Comparison of ENCODE assay signal across 15 cellular contexts in genomic region chr7:73904219-73905136, GRCh38. TPM values are rescaled to one million over a fixed set of nuclear protein-coding genes. Genes with fewer than 3 reads are reported as not detected.
DNase-seq lines count a peak whose midpoint lies in the region; ATAC-seq and TF ChIP-seq lines count a peak whose summit lies in the region.
"Had no signal": no experiment of that assay in that cellular context is flagged by ENCODE, and none has a peak within 500 bp of the region (broad histone marks: within the 10 kb centered on the region; RNA-seq: fewer than 3 reads in every experiment).

No MANE protein-coding gene starts in this region.

- peak; percentile 43 for DNase-seq in AG08395 (ENCODE audit: low spot score)
- DNase-seq in HT1080 (ENCODE audit: low read depth) = peak; percentile 24
- peak; percentile 87 for DNase-seq in coronary artery (ENCODE audit: low spot score)
- peak; percentile 86 for DNase-seq in myocyte (ENCODE audit: low read depth)
- DNase-seq in stimulated activated CD4-positive, alpha-beta T cell treated with anti-CD3 and anti-CD28 coated beads, Interleukin-4, amount 100 ng/mL, for 1 hour = no peak
- no peak for DNase-seq in hepatocyte (ENCODE audit: low spot score)
- no peak for DNase-seq in cerebellum (ENCODE audit: low spot score)
- DNase-seq: NCI-H510A; stimulated activated CD4-positive, alpha-beta T cell treated with anti-CD3 and anti-CD28 coated beads, Interleukin-4, amount 100 ng/mL, for 4 hours; stimulated activated naive CD4-positive, alpha-beta T cell treated with Interleukin-2 at 50 U/mL for 16 hours had no signal

- H3K27ac ChIP-seq in coronary artery = peak overlapping the region; percentile 68 to 71
- H3K27ac ChIP-seq in hepatocyte = no peak overlapping the region
- H3K27ac ChIP-seq: BLaER1, heart left ventricle, pancreas had no signal

- no peak for ATAC-seq in HG02884 (IDR thresholded peaks at IDR 0.05; ENCODE audit: unreplicated experiment)
- ATAC-seq: heart left ventricle, pancreas had no signal

- H4K20me1 ChIP-seq in hepatocyte (ENCODE audit: insufficient read depth, poor library complexity, severe bottlenecking) = no peaks in the 10 kb centered on the region
- H4K20me1 ChIP-seq: BLaER1 had no signal

- H3K4me2 ChIP-seq in hepatocyte = no peak overlapping the region
- H3K4me2 ChIP-seq: BLaER1 had no signal

- H3K4me3 ChIP-seq in coronary artery (no peak overlapping the region), hepatocyte (no peak overlapping the region)
- H3K4me3 ChIP-seq: BLaER1, heart left ventricle, lung, pancreas had no signal

- WGBS in hepatocyte (ENCODE audit: low lambda C conversion rate, missing lambda C conversion rate) = 86% methylated on average over 18 of the region's 24 CpGs

- no peak for TF ChIP-seq CTCF in coronary artery (IDR thresholded peaks at IDR 0.05)
- no peak for TF ChIP-seq CTCF in hepatocyte (IDR thresholded peaks at IDR 0.05; ENCODE audit: poor library complexity)

- H3K36me3 ChIP-seq in hepatocyte (replicated peaks; ENCODE audit: insufficient read depth, low read depth) = no peaks in the 10 kb centered on the region
- H3K36me3 ChIP-seq: BLaER1, heart left ventricle, pancreas had no signal

- peaks cover 4% of the 10 kb centered on the region for H3K4me1 ChIP-seq in hepatocyte (ENCODE audit: insufficient read depth)
- H3K4me1 ChIP-seq: pancreas had no signal

- no peaks in the 10 kb centered on the region for H3K9me3 ChIP-seq in hepatocyte (ENCODE audit: low read depth)
- H3K9me3 ChIP-seq: BLaER1, heart left ventricle, pancreas had no signal

- H3K9me2 ChIP-seq in hepatocyte (replicated peaks; ENCODE audit: insufficient read depth) = no peaks in the 10 kb centered on the region

- H3K27me3 ChIP-seq in hepatocyte = no peaks in the 10 kb centered on the region
- H3K27me3 ChIP-seq: BLaER1, heart left ventricle, pancreas had no signal

- no peak overlapping the region for H2AFZ ChIP-seq in hepatocyte

- no peaks in the 10 kb centered on the region for H3K79me2 ChIP-seq in hepatocyte

RNA-seq across cellular contexts. Expression of gene TMEM270, which starts 43.5 kb away (rescaled TPM):
- 0.23 TPM in 1 of 2 replicates, not detected in the other for total RNA-seq in HT1080 (2014; rRNA removed; shearing (Covaris generic))
- 0.26 and 0.33 TPM in 2 replicates for polyA plus RNA-seq in HT1080 (2015; cell fraction: cytosol; rRNA removed)
- 0.28 TPM in 1 of 2 replicates, not detected in the other for polyA plus RNA-seq in HT1080 (2015; cell fraction: nucleus; rRNA removed)
- not detected in 2 replicates for total RNA-seq in myocyte
- not detected for polyA plus RNA-seq in myocyte (2012)
- 1.1 TPM in 1 of 2 replicates, not detected in the other for total RNA-seq in hepatocyte
- 0.30 and 0.47 TPM in 2 replicates for polyA plus RNA-seq in hepatocyte
- total RNA-seq in cerebellum = not detected
- total RNA-seq: heart left ventricle had no signal
- polyA plus RNA-seq: heart left ventricle had no signal

Comparison
In these comparisons a context has a peak if more than half of its experiments do, and no peak if none do; other contexts are left out.
1. DNase-seq: peak in AG08395 (single experiment), HT1080 (single experiment), coronary artery (single experiment) and myocyte (single experiment); none in stimulated activated CD4-positive, alpha-beta T cell treated with anti-CD3 and anti-CD28 coated beads, Interleukin-4, amount 100 ng/mL, for 1 hour (single experiment), hepatocyte (single experiment) and cerebellum (single experiment).